ENCODE assay signal across 8 cellular contexts in the genomic region with DNA sequence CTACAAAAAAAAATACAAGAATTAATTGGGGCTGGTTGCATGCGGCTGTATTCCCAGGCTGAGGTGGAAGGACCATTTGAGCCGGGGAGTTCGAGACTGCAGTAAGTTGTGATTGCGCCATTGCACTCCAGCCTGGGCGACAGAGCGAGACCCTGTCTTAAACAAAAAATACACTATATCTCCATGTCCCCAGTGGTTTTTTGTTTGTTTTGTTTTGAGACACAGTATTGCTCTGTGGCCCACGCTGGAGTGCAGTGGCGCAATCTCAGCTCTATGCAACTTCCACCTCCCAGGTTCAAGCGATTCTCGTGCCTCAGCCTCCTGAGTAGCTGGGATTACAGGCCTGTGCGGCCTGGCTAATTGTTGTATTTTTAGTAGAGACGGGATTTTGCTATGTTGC. TPM values are rescaled to one million over a fixed set of nuclear protein-coding genes. Genes with fewer than 3 reads are reported as not detected.
A peak's percentile ranks its signal among the peaks of the same experiment; 100 is the strongest.
DNase-seq lines count a peak whose midpoint lies in the region; ATAC-seq lines count a peak whose summit lies in the region.

No MANE protein-coding gene starts in this region.

- H3K4me3 ChIP-seq in subcutaneous abdominal adipose tissue (ENCODE audit: low read depth in 1 of 5, low read length in 5 of 5): peak overlapping the region; percentile 75 to 95 (median 88)

- H3K4me1 ChIP-seq in subcutaneous abdominal adipose tissue (ENCODE audit: control insufficient read depth in 5 of 5, insufficient read depth in 5 of 5, low read length in 5 of 5): peaks cover 3 to 26% (median 25%) of the 10 kb centered on the region in 5 donors

- intact Hi-C loops in activated CD4-positive, alpha-beta T cell treated with anti-CD3 and anti-CD28 coated beads, Interleukin-2, amount 10 ng/mL, durations not matched to agents 24 days and 14 days (cut with micrococcal nuclease): loop anchor here (1.0 to 2.0 kb wide), 3 partner anchors 47 to 559 kb away; a partner anchor contains a TSS

- H3K27me3 Mint-ChIP-seq in activated CD4-positive, alpha-beta T cell treated with anti-CD3 and anti-CD28 coated beads, Interleukin-2, amount 10 ng/mL, durations not matched to agents 24 days and 14 days: no peaks in the 10 kb centered on the region
- H3K27me3 Mint-ChIP-seq in activated CD8-positive, alpha-beta T cell treated with anti-CD3 and anti-CD28 coated beads, Interleukin-2, amount 10 ng/mL, durations not matched to agents 7 days and 5 days (ENCODE audit: low read depth): no peaks in the 10 kb centered on the region
- peaks cover 5 to 12% (median 11%) of the 10 kb centered on the region in 3 donors for H3K27me3 Mint-ChIP-seq in immature natural killer cell (ENCODE audit: low read depth in 3 of 3)

- POLR2A ChIA-PET in activated CD8-positive, alpha-beta T cell treated with anti-CD3 and anti-CD28 coated beads, Interleukin-2, amount 10 ng/mL, durations not matched to agents 7 days and 5 days (lab: Charles Lee): no interaction called here

- H3K27ac Mint-ChIP-seq in activated CD4-positive, alpha-beta T cell treated with anti-CD3 and anti-CD28 coated beads, Interleukin-2, amount 10 ng/mL, durations not matched to agents 24 days and 14 days: peak overlapping the region; percentile 97
- no peak overlapping the region for H3K27ac Mint-ChIP-seq in activated CD8-positive, alpha-beta T cell treated with anti-CD3 and anti-CD28 coated beads, Interleukin-2, amount 10 ng/mL, durations not matched to agents 7 days and 5 days
- peak overlapping the region; percentile 81 to 99 (median 96) for H3K27ac Mint-ChIP-seq in immature natural killer cell

- H3K27me3 ChIP-seq in subcutaneous abdominal adipose tissue (ENCODE audit: control insufficient read depth in 5 of 5, insufficient read depth in 4 of 5, low read length in 5 of 5): no peaks in the 10 kb centered on the region

- peak overlapping the region; percentile 91 for H3K4me3 Mint-ChIP-seq in activated CD4-positive, alpha-beta T cell treated with anti-CD3 and anti-CD28 coated beads, Interleukin-2, amount 10 ng/mL, durations not matched to agents 24 days and 14 days
- peak overlapping the region; percentile 97 for H3K4me3 Mint-ChIP-seq in activated CD8-positive, alpha-beta T cell treated with anti-CD3 and anti-CD28 coated beads, Interleukin-2, amount 10 ng/mL, durations not matched to agents 7 days and 5 days
- H3K4me3 Mint-ChIP-seq in immature natural killer cell: peak overlapping the region; percentile 95 to 98 (median 98)

- H3K36me3 ChIP-seq in subcutaneous abdominal adipose tissue (ENCODE audit: control insufficient read depth in 5 of 5, insufficient read depth in 5 of 5, low read length in 5 of 5): peaks cover 0 to 37% (median 26%) of the 10 kb centered on the region in 5 donors

- peak overlapping the region in 3 of 5 donors; percentile 77 to 88 (median 80) for H3K9ac ChIP-seq in subcutaneous abdominal adipose tissue (ENCODE audit: low read length in 5 of 5)

- H3K9me3 ChIP-seq in subcutaneous abdominal adipose tissue (ENCODE audit: control insufficient read depth in 5 of 5, low read length in 5 of 5): no peaks in the 10 kb centered on the region

- H3K27ac ChIP-seq in subcutaneous abdominal adipose tissue (ENCODE audit: low read depth, low read length): no peak overlapping the region

- H3K4me1 Mint-ChIP-seq in activated CD4-positive, alpha-beta T cell treated with anti-CD3 and anti-CD28 coated beads, Interleukin-2, amount 10 ng/mL, durations not matched to agents 24 days and 14 days: peaks cover 9% of the 10 kb centered on the region
- H3K4me1 Mint-ChIP-seq in activated CD8-positive, alpha-beta T cell treated with anti-CD3 and anti-CD28 coated beads, Interleukin-2, amount 10 ng/mL, durations not matched to agents 7 days and 5 days (ENCODE audit: low read depth): peaks cover 18% of the 10 kb centered on the region
- H3K4me1 Mint-ChIP-seq in immature natural killer cell: peaks cover 30% of the 10 kb centered on the region in 2 donors

- CTCF ChIA-PET in activated CD8-positive, alpha-beta T cell treated with anti-CD3 and anti-CD28 coated beads, Interleukin-2, amount 10 ng/mL, durations not matched to agents 7 days and 5 days (lab: Charles Lee): interaction anchor here (1.6 to 2.3 kb wide), 2 partner anchors 18 to 38 kb away, joined by 5 to 15 read pairs; no protein-coding TSS in a partner anchor

- ATAC-seq in activated CD8-positive, alpha-beta T cell treated with anti-CD3 and anti-CD28 coated beads, Interleukin-2, amount 10 ng/mL, durations not matched to agents 7 days and 5 days: no peak

- no peaks in the 10 kb centered on the region for H3K9me3 Mint-ChIP-seq in activated CD4-positive, alpha-beta T cell treated with anti-CD3 and anti-CD28 coated beads, Interleukin-2, amount 10 ng/mL, durations not matched to agents 24 days and 14 days
- no peaks in the 10 kb centered on the region for H3K9me3 Mint-ChIP-seq in activated CD8-positive, alpha-beta T cell treated with anti-CD3 and anti-CD28 coated beads, Interleukin-2, amount 10 ng/mL, durations not matched to agents 7 days and 5 days (ENCODE audit: insufficient read depth)
- no peaks in the 10 kb centered on the region for H3K9me3 Mint-ChIP-seq in immature natural killer cell

- H3K36me3 Mint-ChIP-seq in activated CD4-positive, alpha-beta T cell treated with anti-CD3 and anti-CD28 coated beads, Interleukin-2, amount 10 ng/mL, durations not matched to agents 24 days and 14 days (ENCODE audit: low read depth): peaks cover 18% of the 10 kb centered on the region
- H3K36me3 Mint-ChIP-seq in activated CD8-positive, alpha-beta T cell treated with anti-CD3 and anti-CD28 coated beads, Interleukin-2, amount 10 ng/mL, durations not matched to agents 7 days and 5 days (ENCODE audit: low read depth): peaks cover 15% of the 10 kb centered on the region
- peaks cover 0 to 7% (median 4%) of the 10 kb centered on the region in 3 donors for H3K36me3 Mint-ChIP-seq in immature natural killer cell

- no peak for DNase-seq in activated CD4-positive, alpha-beta T cell treated with anti-CD3 and anti-CD28 coated beads, Interleukin-2, amount 10 ng/mL, durations not matched to agents 24 days and 14 days
- DNase-seq in activated CD4-positive, alpha-beta T cell treated with anti-CD3 and anti-CD28 coated beads, Interleukin-2, amount 50 U/mL, for 48 hours: no peak
- DNase-seq in activated CD8-positive, alpha-beta T cell treated with anti-CD3 and anti-CD28 coated beads, Interleukin-2, amount 10 ng/mL, durations not matched to agents 7 days and 5 days: no peak
- DNase-seq in immature natural killer cell (no peak), cortex of kidney (lab: John Stamatoyannopoulos, UW) (no peak), NCI-H774 (lab: John Stamatoyannopoulos, UW) (no peak), T-helper 9 cell (no peak)

RNA-seq across cellular contexts. Expression of a gene that starts 1.1 kb away (rescaled TPM):
- total RNA-seq in activated CD4-positive, alpha-beta T cell treated with anti-CD3 and anti-CD28 coated beads, Interleukin-2, amount 10 ng/mL, durations not matched to agents 24 days and 14 days: 60.7 and 61.4 TPM in 2 replicates
- total RNA-seq in activated CD8-positive, alpha-beta T cell treated with anti-CD3 and anti-CD28 coated beads, Interleukin-2, amount 10 ng/mL, durations not matched to agents 7 days and 5 days: 10 to 100 TPM; 31.8 to 34.9 TPM
- polyA plus RNA-seq in immature natural killer cell: 10 to 100 TPM; 34.1 to 52.3 (median 44.1) TPM

RNA-seq across cellular contexts. Expression of a gene that starts 1.5 kb away (rescaled TPM):
- 40.4 and 43.0 TPM in 2 replicates for total RNA-seq in activated CD4-positive, alpha-beta T cell treated with anti-CD3 and anti-CD28 coated beads, Interleukin-2, amount 10 ng/mL, durations not matched to agents 24 days and 14 days
- total RNA-seq in activated CD8-positive, alpha-beta T cell treated with anti-CD3 and anti-CD28 coated beads, Interleukin-2, amount 10 ng/mL, durations not matched to agents 7 days and 5 days: 10 to 100 TPM; 25.5 to 27.7 TPM
- 10 to 100 TPM; 19.9 to 32.0 (median 25.7) TPM for polyA plus RNA-seq in immature natural killer cell

RNA-seq across cellular contexts. Expression of a gene that starts 16.5 kb away (rescaled TPM):
- 37.0 and 37.9 TPM in 2 replicates for total RNA-seq in activated CD4-positive, alpha-beta T cell treated with anti-CD3 and anti-CD28 coated beads, Interleukin-2, amount 10 ng/mL, durations not matched to agents 24 days and 14 days
- 10 to 100 TPM; 19.0 to 21.7 TPM for total RNA-seq in activated CD8-positive, alpha-beta T cell treated with anti-CD3 and anti-CD28 coated beads, Interleukin-2, amount 10 ng/mL, durations not matched to agents 7 days and 5 days
- 10 to 100 TPM in 1 of 3 donors, 1 to 10 TPM in 2; 5.9 to 12.7 (median 7.4) TPM for polyA plus RNA-seq in immature natural killer cell

RNA-seq across cellular contexts. Expression of a gene that starts 47.4 kb away (rescaled TPM):
- total RNA-seq in activated CD4-positive, alpha-beta T cell treated with anti-CD3 and anti-CD28 coated beads, Interleukin-2, amount 10 ng/mL, durations not matched to agents 24 days and 14 days: 87.2 and 98.3 TPM in 2 replicates
- 10 to 100 TPM; 78.9 to 79.9 TPM for total RNA-seq in activated CD8-positive, alpha-beta T cell treated with anti-CD3 and anti-CD28 coated beads, Interleukin-2, amount 10 ng/mL, durations not matched to agents 7 days and 5 days
- 10 to 100 TPM; 52.6 to 70.1 (median 61.5) TPM for polyA plus RNA-seq in immature natural killer cell

RNA-seq across cellular contexts. Expression of a gene that starts 47.7 kb away (rescaled TPM):
- total RNA-seq in activated CD4-positive, alpha-beta T cell treated with anti-CD3 and anti-CD28 coated beads, Interleukin-2, amount 10 ng/mL, durations not matched to agents 24 days and 14 days: 13.6 and 14.3 TPM in 2 replicates
- 10 to 100 TPM; 12.2 to 13.7 TPM for total RNA-seq in activated CD8-positive, alpha-beta T cell treated with anti-CD3 and anti-CD28 coated beads, Interleukin-2, amount 10 ng/mL, durations not matched to agents 7 days and 5 days
- polyA plus RNA-seq in immature natural killer cell: 10 to 100 TPM; 20.9 to 23.3 (median 21.5) TPM
